Comparison of ENCODE assay signal across 8 cellular contexts in the genomic region with DNA sequence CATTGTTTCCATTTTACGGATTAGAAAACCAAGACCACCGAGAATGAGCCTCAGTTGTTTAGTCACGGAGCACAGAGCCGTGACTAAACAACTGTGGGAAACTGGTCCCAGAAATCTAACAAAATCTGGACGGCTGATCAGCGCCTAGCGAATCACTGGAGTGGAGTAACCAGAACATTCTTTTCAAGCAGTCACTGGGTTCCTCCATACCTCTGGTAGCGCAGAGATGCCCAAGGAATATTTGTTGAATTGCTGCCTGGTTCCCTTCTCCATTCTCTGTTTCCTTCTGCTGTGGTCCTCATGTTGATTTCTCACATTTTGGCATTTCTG.
DNase-seq lines count a peak whose midpoint lies in the region; ATAC-seq, FAIRE-seq and TF ChIP-seq lines count a peak whose summit lies in the region.

No MANE protein-coding gene starts in this region.

- no peaks in the 10 kb centered on the region for H3K9me3 ChIP-seq in astrocyte (ENCODE audit: insufficient read depth, low read depth, low read length)
- no peaks in the 10 kb centered on the region for H3K9me3 ChIP-seq in left lung
- H3K9me3 ChIP-seq in transverse colon: no peaks in the 10 kb centered on the region

- no peak for TF ChIP-seq EP300 in transverse colon (IDR thresholded peaks at IDR 0.05; ENCODE audit: low read depth)

- in situ Hi-C loops in transverse colon (cut with MboI; ENCODE audit: low pct_ligation_motif_present in 1 of 4, low pct_unique_long_range_greater_than_20kb in 1 of 4, low sequenced_read_pairs in 3 of 4): no loop called here

- peak overlapping the region; percentile 93 for H3K4me3 ChIP-seq in astrocyte (ENCODE audit: insufficient read depth, low read depth, low read length)
- peak overlapping the region; percentile 32 to 43 for H3K4me3 ChIP-seq in left lung
- H3K4me3 ChIP-seq in transverse colon: peak overlapping the region; percentile 32 to 70 (median 50)

- peaks cover 6% of the 10 kb centered on the region for H3K27me3 ChIP-seq in astrocyte (ENCODE audit: insufficient read depth, low read length)
- H3K27me3 ChIP-seq in left lung: peaks cover 40 to 95% of the 10 kb centered on the region in 2 donors
- peaks cover 80% of the 10 kb centered on the region for H3K27me3 ChIP-seq in transverse colon

- H3K27ac ChIP-seq in astrocyte (ENCODE audit: low read depth, low read length) (peak overlapping the region; percentile 62), left lung (no peak overlapping the region), transverse colon (no peak overlapping the region)

- peak overlapping the region; percentile 96 for H3K4me2 ChIP-seq in astrocyte (ENCODE audit: low read length)

- ATAC-seq in left lung: no peak

- H3K4me3 Mint-ChIP-seq in activated naive CD4-positive, alpha-beta T cell treated with anti-CD3 and anti-CD28 coated beads, Interleukin-2, amount 10 ng/mL, durations not matched to agents 7 days and 5 days: peak overlapping the region; percentile 74
- peak overlapping the region; percentile 89 for H3K4me3 Mint-ChIP-seq in astrocyte (ENCODE audit: unreplicated experiment)

- peaks cover 35% of the 10 kb centered on the region for H3K4me1 Mint-ChIP-seq in activated naive CD4-positive, alpha-beta T cell treated with anti-CD3 and anti-CD28 coated beads, Interleukin-2, amount 10 ng/mL, durations not matched to agents 7 days and 5 days
- peaks cover 15% of the 10 kb centered on the region for H3K4me1 Mint-ChIP-seq in astrocyte (ENCODE audit: low read depth, unreplicated experiment)

- intact Hi-C loops in left lung (cut with DNase I): no loop called here
- intact Hi-C loops in transverse colon (cut with DNase I; ENCODE audit: low total_unique reads): no loop called here

- no peak for DNase-seq in activated naive CD4-positive, alpha-beta T cell treated with anti-CD3 and anti-CD28 coated beads, Interleukin-2, amount 10 ng/mL, durations not matched to agents 7 days and 5 days
- no peak for DNase-seq in activated naive CD4-positive, alpha-beta T cell treated with anti-CD3 and anti-CD28 coated beads, Interleukin-2, amount 50 U/mL, for 16 hours
- DNase-seq in astrocyte (ENCODE audit: low read depth): peak; percentile 33
- DNase-seq in left lung: no peak
- no peak for DNase-seq in transverse colon
- DNase-seq in activated CD4-positive, CD25-positive, alpha-beta regulatory T cell treated with anti-CD3 and anti-CD28 coated beads, Interleukin-2, amount 50 U/mL, for 72 hours: no peak
- no peak for DNase-seq in occipital lobe (lab: John Stamatoyannopoulos, UW)
- DNase-seq in activated gamma-delta T cell (lab: John Stamatoyannopoulos, UW): no peak

- no peaks in the 10 kb centered on the region for H4K20me1 ChIP-seq in astrocyte (ENCODE audit: insufficient read depth, low read length)

- no peaks in the 10 kb centered on the region for H3K79me2 ChIP-seq in astrocyte (ENCODE audit: insufficient read depth, low read length)

- H3K36me3 Mint-ChIP-seq in activated naive CD4-positive, alpha-beta T cell treated with anti-CD3 and anti-CD28 coated beads, Interleukin-2, amount 10 ng/mL, durations not matched to agents 7 days and 5 days: peaks cover 13% of the 10 kb centered on the region
- no peaks in the 10 kb centered on the region for H3K36me3 Mint-ChIP-seq in astrocyte (ENCODE audit: low read depth, unreplicated experiment)

- no peak for TF ChIP-seq POLR2A in transverse colon (IDR thresholded peaks at IDR 0.05)

- H3K27me3 Mint-ChIP-seq in activated naive CD4-positive, alpha-beta T cell treated with anti-CD3 and anti-CD28 coated beads, Interleukin-2, amount 10 ng/mL, durations not matched to agents 7 days and 5 days: peaks cover 65% of the 10 kb centered on the region
- peaks cover 8% of the 10 kb centered on the region for H3K27me3 Mint-ChIP-seq in astrocyte (ENCODE audit: low read depth, unreplicated experiment)

- TF ChIP-seq CTCF in astrocyte (IDR thresholded peaks at IDR 0.05; ENCODE audit: insufficient read depth, low read depth, low read length): no peak
- TF ChIP-seq CTCF in left lung (IDR thresholded peaks at IDR 0.05): no peak
- no peak for TF ChIP-seq CTCF in transverse colon (IDR thresholded peaks at IDR 0.05)

- H3K27ac Mint-ChIP-seq in activated naive CD4-positive, alpha-beta T cell treated with anti-CD3 and anti-CD28 coated beads, Interleukin-2, amount 10 ng/mL, durations not matched to agents 7 days and 5 days: no peak overlapping the region
- peak overlapping the region; percentile 90 for H3K27ac Mint-ChIP-seq in astrocyte (ENCODE audit: unreplicated experiment)

- H3K9ac ChIP-seq in astrocyte (ENCODE audit: low read length): peak overlapping the region; percentile 83

- no peak for FAIRE-seq in astrocyte (lab: Jason Lieb, UNC)

- H3K4me1 ChIP-seq in astrocyte (ENCODE audit: insufficient read depth, low read length): peaks cover 20% of the 10 kb centered on the region
- no peaks in the 10 kb centered on the region for H3K4me1 ChIP-seq in left lung
- H3K4me1 ChIP-seq in transverse colon: peaks cover 3 to 21% (median 10%) of the 10 kb centered on the region in 4 donors

- WGBS in transverse colon (ENCODE audit: low coverage in 1 of 2), 2 donors: 25 to 36% methylated on average over 5 to 8 of the region's 8 CpGs

- H3K36me3 ChIP-seq in astrocyte (ENCODE audit: insufficient read depth, low read length) (no peaks in the 10 kb centered on the region), left lung (no peaks in the 10 kb centered on the region), transverse colon (no peaks in the 10 kb centered on the region)

- H3K9me3 Mint-ChIP-seq in activated naive CD4-positive, alpha-beta T cell treated with anti-CD3 and anti-CD28 coated beads, Interleukin-2, amount 10 ng/mL, durations not matched to agents 7 days and 5 days: peaks cover 2% of the 10 kb centered on the region
- no peaks in the 10 kb centered on the region for H3K9me3 Mint-ChIP-seq in astrocyte (ENCODE audit: unreplicated experiment)

- peak overlapping the region; percentile 96 for H2AFZ ChIP-seq in astrocyte (ENCODE audit: low read depth, low read length)

- CTCF ChIA-PET in activated naive CD4-positive, alpha-beta T cell treated with anti-CD3 and anti-CD28 coated beads, Interleukin-2, amount 10 ng/mL, durations not matched to agents 7 days and 5 days (lab: Charles Lee): no interaction called here

Comparison
In these comparisons a context has a peak if more than half of its experiments do, and no peak if none do; other contexts are left out.
1. H3K4me3 ChIP-seq: peak in every context shown above with its lines; median percentile 93 in astrocyte; 50 in transverse colon; 38 in left lung.